8 cellular contexts compared by ENCODE assay signal in the genomic region with DNA sequence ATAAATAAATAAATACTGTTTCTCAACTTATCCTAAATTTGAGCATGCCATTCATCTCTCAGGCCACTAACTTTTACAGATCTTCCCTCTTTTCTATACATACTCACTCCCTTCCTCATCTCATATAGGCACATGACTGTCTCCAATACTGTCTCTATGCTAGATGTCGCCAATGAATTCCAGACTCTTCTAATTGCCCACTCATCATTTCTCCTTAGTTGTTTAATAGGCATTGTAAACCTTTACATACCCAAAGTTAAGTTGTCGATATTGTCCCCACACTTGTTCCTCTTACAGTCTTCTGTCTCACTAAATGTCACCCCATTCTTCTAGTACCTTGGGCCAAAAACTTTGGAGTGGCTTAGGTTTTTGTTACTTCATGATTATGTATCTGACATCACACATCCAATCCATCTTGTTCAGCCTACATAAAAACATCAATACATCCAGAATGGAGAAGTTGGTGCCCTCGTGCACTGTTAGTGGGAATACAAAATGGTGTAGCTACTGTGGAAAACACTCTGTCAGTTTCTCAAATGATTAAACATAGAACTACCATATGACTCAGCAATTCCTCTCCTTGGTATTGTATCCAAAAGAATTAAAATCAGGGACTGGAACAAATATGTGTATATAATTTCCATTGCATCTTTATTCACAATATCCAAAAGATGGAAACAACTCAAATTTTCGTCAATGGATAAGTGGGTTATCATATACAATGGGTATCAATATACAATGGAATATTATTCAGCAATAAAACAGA.
"Had no signal": no experiment of that assay in that cellular context is flagged by ENCODE, and none has a peak within 500 bp of the region (broad histone marks: within the 10 kb centered on the region; RNA-seq: fewer than 3 reads in every experiment).

No MANE protein-coding gene starts in this region.

- H3K4me1 Mint-ChIP-seq: IgD-negative memory B cell had no signal

- H3K27me3 Mint-ChIP-seq: IgD-negative memory B cell had no signal

- H3K27ac Mint-ChIP-seq: HFFc6, IgD-negative memory B cell had no signal

- H3K4me3 ChIP-seq: GM23248, HAP-1 had no signal

- DNase-seq: GM23248, GOT3, H7, HFFc6 had no signal

- H3K36me3 ChIP-seq: HAP-1 had no signal

- H3K27ac ChIP-seq: GM23248, HL-60 had no signal

- H2AFZ ChIP-seq: GM23248 had no signal

- ATAC-seq: HCT116 had no signal

- H3K4me1 ChIP-seq: HAP-1 had no signal

- H3K9me3 ChIP-seq: HAP-1 had no signal

- H3K9me3 Mint-ChIP-seq: HFFc6 had no signal

- H3K36me3 Mint-ChIP-seq: IgD-negative memory B cell had no signal

- H3K4me3 Mint-ChIP-seq: HFFc6, IgD-negative memory B cell had no signal

- H3K9ac ChIP-seq: GM23248 had no signal
